23 cellular contexts compared by ENCODE assay signal in genomic region chr15:90029024-90029423, GRCh38. TPM values are rescaled to one million over a fixed set of nuclear protein-coding genes. Genes with fewer than 3 reads are reported as not detected.
DNase-seq lines count a peak whose midpoint lies in the region; ATAC-seq and TF ChIP-seq lines count a peak whose summit lies in the region.
"Had no signal": no experiment of that assay in that cellular context is flagged by ENCODE, and none has a peak within 500 bp of the region (broad histone marks: within the 10 kb centered on the region; RNA-seq: fewer than 3 reads in every experiment).

No MANE protein-coding gene starts in this region.

- WGBS in mesendoderm (ENCODE audit: extremely low coverage, insufficient coverage, low lambda C conversion rate) = no CpG with 5 or more reads among the region's 1 CpG

- peaks cover 28% of the 10 kb centered on the region for H3K79me2 ChIP-seq in mesendoderm (ENCODE audit: control insufficient read depth, insufficient read depth, low read length)

- H3K4me1 ChIP-seq in BLaER1 (peaks cover 84% of the 10 kb centered on the region), muscle layer of duodenum (ENCODE audit: control insufficient read depth in 1 of 2, insufficient read depth in 2 of 2, low read length in 2 of 2) (peaks cover 9 to 10% of the 10 kb centered on the region in 2 donors), breast epithelium (no peaks in the 10 kb centered on the region), mesendoderm (ENCODE audit: control insufficient read depth, low read depth, low read length) (peaks cover 5% of the 10 kb centered on the region)
- H3K4me1 ChIP-seq: uterus had no signal

- no peak overlapping the region for H2BK120ac ChIP-seq in mesendoderm (ENCODE audit: low read depth, low read length)

- peaks cover 24% of the 10 kb centered on the region for H3K79me1 ChIP-seq in mesendoderm (ENCODE audit: low read length)

- H3K36me3 ChIP-seq in BLaER1 (peaks cover 13% of the 10 kb centered on the region), muscle layer of duodenum (ENCODE audit: control insufficient read depth in 1 of 2, insufficient read depth in 2 of 2, low read length in 2 of 2) (no peaks in the 10 kb centered on the region), breast epithelium (no peaks in the 10 kb centered on the region), mesendoderm (ENCODE audit: control insufficient read depth, insufficient read depth, low read length) (peaks cover 1% of the 10 kb centered on the region)
- H3K36me3 ChIP-seq: uterus had no signal

- no peaks in the 10 kb centered on the region for H3K27me3 ChIP-seq in BLaER1
- H3K27me3 ChIP-seq in muscle layer of duodenum (ENCODE audit: low read depth, low read length) = no peaks in the 10 kb centered on the region
- no peaks in the 10 kb centered on the region for H3K27me3 ChIP-seq in breast epithelium
- H3K27me3 ChIP-seq in mesendoderm (ENCODE audit: insufficient read depth, low read length, poor library complexity) = no peaks in the 10 kb centered on the region
- H3K27me3 ChIP-seq: foreskin keratinocyte, MG63, uterus had no signal

- no peak overlapping the region for H3K9ac ChIP-seq in BLaER1
- H3K9ac ChIP-seq in mesendoderm (ENCODE audit: low read length) = no peak overlapping the region

- H3K56ac ChIP-seq in mesendoderm (ENCODE audit: low read length) = no peak overlapping the region

- no peak overlapping the region for H3K4me3 Mint-ChIP-seq in activated T-helper 2 cell treated with anti-CD3 and anti-CD28 coated beads, Interferon-gamma antibody, Interleukin-2, Interleukin-4, amounts not matched to agents 10 μg/mL and 5 μg/mL and 100 μg/mL, durations not matched to agents 14 hours and 24 hours and 36 hours (ENCODE audit: low read depth)
- H3K4me3 Mint-ChIP-seq: activated CD4-positive, alpha-beta T cell treated with anti-CD3 and anti-CD28 coated beads for 36 hours; activated naive CD8-positive, alpha-beta T cell treated with anti-CD3 and anti-CD28 coated beads, Interleukin-2, amount 10 ng/mL, durations not matched to agents 7 days and 5 days; activated T-helper 17 cell treated with anti-CD3 and anti-CD28 coated beads, Interleukin-2, amount 50 U/mL, for 72 hours; brain; CD4-positive, alpha-beta T cell; H9 had no signal

- peaks cover 13% of the 10 kb centered on the region for H3K36me3 Mint-ChIP-seq in activated T-helper 2 cell treated with anti-CD3 and anti-CD28 coated beads, Interferon-gamma antibody, Interleukin-2, Interleukin-4, amounts not matched to agents 10 μg/mL and 5 μg/mL and 100 μg/mL, durations not matched to agents 14 hours and 24 hours and 36 hours (ENCODE audit: low read depth)

- no peak overlapping the region for H4K8ac ChIP-seq in mesendoderm (ENCODE audit: low read depth, low read length)

- no peak overlapping the region for H3K4me2 ChIP-seq in BLaER1
- no peak overlapping the region for H3K4me2 ChIP-seq in mesendoderm (ENCODE audit: low read length)

- peaks cover 45% of the 10 kb centered on the region for H3K4me1 Mint-ChIP-seq in activated T-helper 2 cell treated with anti-CD3 and anti-CD28 coated beads, Interferon-gamma antibody, Interleukin-2, Interleukin-4, amounts not matched to agents 10 μg/mL and 5 μg/mL and 100 μg/mL, durations not matched to agents 14 hours and 24 hours and 36 hours (ENCODE audit: low read depth)

- no peak overlapping the region for H3K27ac Mint-ChIP-seq in activated T-helper 2 cell treated with anti-CD3 and anti-CD28 coated beads, Interferon-gamma antibody, Interleukin-2, Interleukin-4, amounts not matched to agents 10 μg/mL and 5 μg/mL and 100 μg/mL, durations not matched to agents 14 hours and 24 hours and 36 hours
- H3K27ac Mint-ChIP-seq: activated CD4-positive, alpha-beta T cell treated with anti-CD3 and anti-CD28 coated beads for 36 hours; activated T-helper 17 cell treated with anti-CD3 and anti-CD28 coated beads, Interleukin-2, amount 50 U/mL, for 72 hours; CD4-positive, alpha-beta T cell; H9; IgD-negative memory B cell had no signal

- peak overlapping the region; percentile 95 for H3K27ac ChIP-seq in BLaER1
- H3K27ac ChIP-seq in coronary artery = no peak overlapping the region
- H3K27ac ChIP-seq in muscle layer of duodenum (ENCODE audit: low read length) = peak overlapping the region; percentile 56
- H3K27ac ChIP-seq in breast epithelium = no peak overlapping the region
- no peak overlapping the region for H3K27ac ChIP-seq in mesendoderm (ENCODE audit: low read depth, low read length)
- H3K27ac ChIP-seq: foreskin keratinocyte, RWPE1, uterus had no signal

- H2AK5ac ChIP-seq in mesendoderm (ENCODE audit: low read length) = no peak overlapping the region

- H4K20me1 ChIP-seq in BLaER1 = no peaks in the 10 kb centered on the region

- H3K9me3 Mint-ChIP-seq in activated T-helper 2 cell treated with anti-CD3 and anti-CD28 coated beads, Interferon-gamma antibody, Interleukin-2, Interleukin-4, amounts not matched to agents 10 μg/mL and 5 μg/mL and 100 μg/mL, durations not matched to agents 14 hours and 24 hours and 36 hours = no peaks in the 10 kb centered on the region
- H3K9me3 Mint-ChIP-seq: activated naive CD8-positive, alpha-beta T cell treated with anti-CD3 and anti-CD28 coated beads, Interleukin-2, amount 10 ng/mL, durations not matched to agents 7 days and 5 days; activated T-helper 17 cell treated with anti-CD3 and anti-CD28 coated beads, Interleukin-2, amount 50 U/mL, for 72 hours; CD4-positive, alpha-beta T cell; H9; IgD-negative memory B cell had no signal

- TF ChIP-seq POLR2A in breast epithelium (IDR thresholded peaks at IDR 0.05) = no peak

- TF ChIP-seq CTCF in coronary artery (IDR thresholded peaks at IDR 0.05) = no peak
- TF ChIP-seq CTCF in breast epithelium (IDR thresholded peaks at IDR 0.05) = no peak

- H4K5ac ChIP-seq in mesendoderm (ENCODE audit: low read length) = no peak overlapping the region

- H3K4me3 ChIP-seq in BLaER1 = no peak overlapping the region
- H3K4me3 ChIP-seq in coronary artery = no peak overlapping the region
- no peak overlapping the region for H3K4me3 ChIP-seq in muscle layer of duodenum (ENCODE audit: low read depth in 1 of 2, low read length in 2 of 2)
- H3K4me3 ChIP-seq in breast epithelium = no peak overlapping the region
- no peak overlapping the region for H3K4me3 ChIP-seq in mesendoderm (ENCODE audit: low read length)
- H3K4me3 ChIP-seq: MG63, skin epidermis, uterus had no signal

- ATAC-seq in GM21381 (IDR thresholded peaks at IDR 0.05; ENCODE audit: unreplicated experiment) = no peak
- ATAC-seq: activated CD4-positive, alpha-beta T cell treated with anti-CD3 and anti-CD28 coated beads for 36 hours; activated T-helper 17 cell treated with anti-CD3 and anti-CD28 coated beads, Interleukin-2, amount 50 U/mL, for 72 hours; foreskin keratinocyte had no signal

- no peaks in the 10 kb centered on the region for H3K27me3 Mint-ChIP-seq in activated T-helper 2 cell treated with anti-CD3 and anti-CD28 coated beads, Interferon-gamma antibody, Interleukin-2, Interleukin-4, amounts not matched to agents 10 μg/mL and 5 μg/mL and 100 μg/mL, durations not matched to agents 14 hours and 24 hours and 36 hours (ENCODE audit: low read depth)
- H3K27me3 Mint-ChIP-seq: activated CD4-positive, alpha-beta T cell treated with anti-CD3 and anti-CD28 coated beads for 36 hours; activated naive CD8-positive, alpha-beta T cell treated with anti-CD3 and anti-CD28 coated beads, Interleukin-2, amount 10 ng/mL, durations not matched to agents 7 days and 5 days; activated T-helper 17 cell treated with anti-CD3 and anti-CD28 coated beads, Interleukin-2, amount 50 U/mL, for 72 hours; brain; CD4-positive, alpha-beta T cell; IgD-negative memory B cell had no signal

- H2BK5ac ChIP-seq in mesendoderm (ENCODE audit: low read length) = no peak overlapping the region

- H3K18ac ChIP-seq in mesendoderm (ENCODE audit: low read length) = no peak overlapping the region

- H2BK15ac ChIP-seq in mesendoderm (replicated peaks; ENCODE audit: low read depth) = no peak overlapping the region

- intact Hi-C loops in breast epithelium (cut with DNase I; ENCODE audit: low total_unique reads) = no loop called here
- intact Hi-C loops in activated T-helper 2 cell treated with anti-CD3 and anti-CD28 coated beads, Interferon-gamma antibody, Interleukin-2, Interleukin-4, amounts not matched to agents 10 μg/mL and 5 μg/mL and 100 μg/mL, durations not matched to agents 14 hours and 24 hours and 36 hours (cut with micrococcal nuclease) = no loop called here

- DNase-seq in HuH-7 (ENCODE audit: low spot score) = peak; percentile 92
- peak; percentile 33 for DNase-seq in coronary artery (ENCODE audit: low spot score)
- no peak for DNase-seq in breast epithelium (ENCODE audit: low spot score in 2 of 2)
- DNase-seq in activated T-helper 2 cell treated with anti-CD3 and anti-CD28 coated beads, Interferon-gamma antibody, Interleukin-2, Interleukin-4, amounts not matched to agents 10 μg/mL and 5 μg/mL and 100 μg/mL, durations not matched to agents 14 hours and 24 hours and 36 hours (ENCODE audit: low spot score) = no peak
- DNase-seq in mesendoderm = no peak
- DNase-seq: activated CD4-positive, alpha-beta T cell treated with anti-CD3 and anti-CD28 coated beads for 36 hours; activated naive CD8-positive, alpha-beta T cell treated with anti-CD3 and anti-CD28 coated beads, Interleukin-2, amount 10 ng/mL, durations not matched to agents 7 days and 5 days; CD4-positive, alpha-beta T cell; foreskin keratinocyte; H9; MG63; NCI-H1694 treated with DMSO at 0.1 percent for 48 hours; NCI-H345; stimulated activated CD4-positive, alpha-beta T cell treated with anti-CD3 and anti-CD28 coated beads, Interleukin-4, amount 100 ng/mL, for 1 hour; uterus had no signal

- no peak overlapping the region for H3K4ac ChIP-seq in mesendoderm (ENCODE audit: low read depth, low read length)

- no peak overlapping the region for H3K23ac ChIP-seq in mesendoderm (ENCODE audit: low read length)

- H3K9me3 ChIP-seq in BLaER1 (peaks cover 17% of the 10 kb centered on the region), muscle layer of duodenum (ENCODE audit: control insufficient read depth in 1 of 2, low read length in 2 of 2) (no peaks in the 10 kb centered on the region), breast epithelium (no peaks in the 10 kb centered on the region)
- H3K9me3 ChIP-seq: MG63, uterus had no signal

RNA-seq across cellular contexts. Expression of gene ZNF710, which starts 27.9 kb away (rescaled TPM):
- 10 to 100 TPM in 2 of 3 donors, 1 to 10 TPM in 1; 4.0 to 14.4 (median 10.4) TPM for total RNA-seq in breast epithelium
- 31.4 and 34.2 TPM in 2 replicates for total RNA-seq in activated T-helper 2 cell treated with anti-CD3 and anti-CD28 coated beads, Interferon-gamma antibody, Interleukin-2, Interleukin-4, amounts not matched to agents 10 μg/mL and 5 μg/mL and 100 μg/mL, durations not matched to agents 14 hours and 24 hours and 36 hours
- 51.0 TPM for polyA plus RNA-seq in mesendoderm (2013, experiment 1 of 2)
- polyA plus RNA-seq in mesendoderm (2013, experiment 2 of 2) = 54.6 TPM

Comparison
In these comparisons a context has a peak if more than half of its experiments do, and no peak if none do; other contexts are left out.
1. H3K27ac ChIP-seq: peak in BLaER1 (single experiment) and muscle layer of duodenum (single experiment); none in coronary artery (0 of 2), breast epithelium (0 of 2) and mesendoderm (single experiment).
2. DNase-seq: peak in HuH-7 (single experiment) and coronary artery (single experiment); none in breast epithelium (0 of 2), activated T-helper 2 cell treated with anti-CD3 and anti-CD28 coated beads, Interferon-gamma antibody, Interleukin-2, Interleukin-4, amounts not matched to agents 10 μg/mL and 5 μg/mL and 100 μg/mL, durations not matched to agents 14 hours and 24 hours and 36 hours (single experiment) and mesendoderm (single experiment).